8 cellular contexts compared by ENCODE assay signal in the genomic region with DNA sequence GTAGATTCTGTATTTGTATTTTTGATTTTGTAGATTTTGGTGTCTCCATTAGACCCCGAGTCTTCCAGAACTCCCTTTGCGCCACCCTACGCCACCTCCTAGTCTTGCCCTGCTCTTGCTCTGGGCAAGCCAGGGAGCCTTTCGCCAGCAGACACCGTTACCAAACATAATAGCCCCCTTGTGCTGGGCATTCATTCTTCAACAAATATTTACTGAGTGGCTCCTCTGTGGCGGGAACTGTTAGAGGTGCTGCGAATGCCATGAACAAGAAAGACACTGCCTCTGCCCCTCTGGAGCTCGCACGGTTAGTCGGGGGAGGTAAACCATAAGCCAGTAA. TPM values are rescaled to one million over a fixed set of nuclear protein-coding genes. Genes with fewer than 3 reads are reported as not detected.
DNase-seq lines count a peak whose midpoint lies in the region; ATAC-seq and TF ChIP-seq lines count a peak whose summit lies in the region.

No MANE protein-coding gene starts in this region.

- no peaks in the 10 kb centered on the region for H3K9me2 ChIP-seq in PC-3 (replicated peaks; ENCODE audit: low read length)

- BruUV-seq in PC-3 (replicated peaks; lab: Mats Ljungman, UMichigan): TSS peak; percentile 92

- H3K9ac ChIP-seq in PC-3 (ENCODE audit: low read length): peak overlapping the region; percentile 52

- H3F3A ChIP-seq in PC-3 (ENCODE audit: low read length, unreplicated experiment): no peaks in the 10 kb centered on the region

- POLR2A ChIA-PET in PC-3 (lab: Charles Lee; ENCODE audit: unreplicated experiment) (no interaction called here), GM10248 (lab: Yijun Ruan, JAX) (no interaction called here)

- H3K27me3 ChIP-seq in PC-3 (ENCODE audit: low read length): no peaks in the 10 kb centered on the region
- H3K27me3 ChIP-seq in osteoblast (ENCODE audit: insufficient read depth, low read length): peaks cover 20% of the 10 kb centered on the region

- H3K27ac ChIP-seq in PC-3 (ENCODE audit: low read length) (no peak overlapping the region), osteoblast (ENCODE audit: low read depth, low read length) (peak overlapping the region; percentile 13)

- H3K79me2 ChIP-seq in PC-3 (ENCODE audit: low read length) (peaks cover 25% of the 10 kb centered on the region), osteoblast (ENCODE audit: insufficient read depth, low read length) (peaks cover 21% of the 10 kb centered on the region)

- intact Hi-C loops in activated CD4-positive, alpha-beta T cell treated with anti-CD3 and anti-CD28 coated beads, Interleukin-2, amount 10 ng/mL, durations not matched to agents 24 days and 14 days (cut with micrococcal nuclease): no loop called here
- intact Hi-C loops in PC-3 (cut with micrococcal nuclease): no loop called here

- CTCF ChIA-PET in PC-3 (lab: Charles Lee): interaction anchor here (0.9 kb wide), 1 partner anchor 26 kb away, joined by 3 read pairs; no protein-coding TSS in a partner anchor
- CTCF ChIA-PET in GM10248 (lab: Yijun Ruan, JAX): interaction anchor here (0.6 to 7.1 kb wide), 9 partner anchors 19 to 261 kb away, joined by 3 to 66 read pairs (median 5); a partner anchor contains a TSS

- H3K4me3 Mint-ChIP-seq in activated CD4-positive, alpha-beta T cell treated with anti-CD3 and anti-CD28 coated beads, Interleukin-2, amount 10 ng/mL, durations not matched to agents 24 days and 14 days: peak overlapping the region; percentile 85

- peak overlapping the region; percentile 89 for H3K4me3 ChIP-seq in PC-3 (ENCODE audit: low read length)
- peak overlapping the region; percentile 71 for H3K4me3 ChIP-seq in epithelial cell of esophagus (ENCODE audit: low read length)
- peak overlapping the region; percentile 89 for H3K4me3 ChIP-seq in osteoblast (ENCODE audit: insufficient read depth, low read length)

- peak overlapping the region; percentile 81 for H2AFZ ChIP-seq in PC-3 (ENCODE audit: low read length)
- peak overlapping the region; percentile 94 for H2AFZ ChIP-seq in osteoblast (ENCODE audit: low read length)

- H3K9me3 ChIP-seq in PC-3 (ENCODE audit: low read length) (no peaks in the 10 kb centered on the region), osteoblast (ENCODE audit: low read depth, low read length) (no peaks in the 10 kb centered on the region)

- H3K4me2 ChIP-seq in PC-3 (ENCODE audit: low read length): peak overlapping the region; percentile 84
- H3K4me2 ChIP-seq in osteoblast (ENCODE audit: insufficient read depth, low read length): peak overlapping the region; percentile 89

- H3K9me3 Mint-ChIP-seq in activated CD4-positive, alpha-beta T cell treated with anti-CD3 and anti-CD28 coated beads, Interleukin-2, amount 10 ng/mL, durations not matched to agents 24 days and 14 days: no peaks in the 10 kb centered on the region

- H3K4me1 ChIP-seq in PC-3 (ENCODE audit: insufficient read depth, low read length): peaks cover 16% of the 10 kb centered on the region
- H3K4me1 ChIP-seq in osteoblast (ENCODE audit: insufficient read depth, low read length): peaks cover 7% of the 10 kb centered on the region

- peak overlapping the region; percentile 90 for H3K27ac Mint-ChIP-seq in activated CD4-positive, alpha-beta T cell treated with anti-CD3 and anti-CD28 coated beads, Interleukin-2, amount 10 ng/mL, durations not matched to agents 24 days and 14 days

- H3K4me1 Mint-ChIP-seq in activated CD4-positive, alpha-beta T cell treated with anti-CD3 and anti-CD28 coated beads, Interleukin-2, amount 10 ng/mL, durations not matched to agents 24 days and 14 days: peaks cover 14% of the 10 kb centered on the region

- peak; percentile 1 for ATAC-seq in PC-3
- ATAC-seq in GM18519 (IDR thresholded peaks at IDR 0.05; ENCODE audit: low FRiP score, unreplicated experiment): no peak
- no peak for ATAC-seq in omental fat pad (ENCODE audit: low FRiP score)

- H3K27me3 Mint-ChIP-seq in activated CD4-positive, alpha-beta T cell treated with anti-CD3 and anti-CD28 coated beads, Interleukin-2, amount 10 ng/mL, durations not matched to agents 24 days and 14 days: peaks cover 31% of the 10 kb centered on the region

- H4K20me1 ChIP-seq in PC-3 (ENCODE audit: low read length): no peaks in the 10 kb centered on the region
- peaks cover 2% of the 10 kb centered on the region for H4K20me1 ChIP-seq in osteoblast (ENCODE audit: insufficient read depth, low read length)

- DNase-seq in activated CD4-positive, alpha-beta T cell treated with anti-CD3 and anti-CD28 coated beads, Interleukin-2, amount 10 ng/mL, durations not matched to agents 24 days and 14 days: no peak
- no peak for DNase-seq in activated CD4-positive, alpha-beta T cell treated with anti-CD3 and anti-CD28 coated beads for 1 hour
- DNase-seq in PC-3: no peak
- no peak for DNase-seq in epithelial cell of esophagus (ENCODE audit: low read depth)
- no peak for DNase-seq in osteoblast (ENCODE audit: insufficient read length, low spot score, missing footprints)
- no peak for DNase-seq in omental fat pad (ENCODE audit: low spot score)
- no peak for DNase-seq in GM10248 (ENCODE audit: extremely low spot score)

- H3K36me3 ChIP-seq in PC-3 (ENCODE audit: low read depth, low read length): no peaks in the 10 kb centered on the region
- H3K36me3 ChIP-seq in osteoblast (ENCODE audit: insufficient read depth, low read length): no peaks in the 10 kb centered on the region

- peaks cover 1% of the 10 kb centered on the region for H3K36me3 Mint-ChIP-seq in activated CD4-positive, alpha-beta T cell treated with anti-CD3 and anti-CD28 coated beads, Interleukin-2, amount 10 ng/mL, durations not matched to agents 24 days and 14 days (ENCODE audit: low read depth)

- TF ChIP-seq CTCF in PC-3 (conservative IDR thresholded peaks at IDR 0.05; ENCODE audit: low read depth, low read length): no peak
- TF ChIP-seq CTCF in epithelial cell of esophagus (IDR thresholded peaks at IDR 0.05; ENCODE audit: insufficient read depth, low read depth, low read length, missing control alignments): no peak
- no peak for TF ChIP-seq CTCF in osteoblast (IDR thresholded peaks at IDR 0.05; ENCODE audit: extremely low read depth, low read depth, low read length)
- TF ChIP-seq CTCF in omental fat pad (IDR thresholded peaks at IDR 0.05): no peak
- TF ChIP-seq CTCF in GM10248 (IDR thresholded peaks at IDR 0.05; ENCODE audit: control extremely low read depth, extremely low read depth, low read depth, missing control alignments): no peak

RNA-seq across cellular contexts. Expression of a gene that starts 0.8 kb away (rescaled TPM):
- total RNA-seq in activated CD4-positive, alpha-beta T cell treated with anti-CD3 and anti-CD28 coated beads, Interleukin-2, amount 10 ng/mL, durations not matched to agents 24 days and 14 days: 15.7 and 16.0 TPM in 2 replicates
- total RNA-seq in PC-3 (2014; rRNA removed) (19.4 and 22.0 TPM in 2 replicates), osteoblast (15.3 and 15.6 TPM in 2 replicates), omental fat pad (100 to 1,000 TPM in 3 of 4 donors, 10 to 100 TPM in 1; 57.5 to 138 (median 105) TPM)

RNA-seq across cellular contexts. Expression of a gene that starts 52.3 kb away (rescaled TPM):
- total RNA-seq in activated CD4-positive, alpha-beta T cell treated with anti-CD3 and anti-CD28 coated beads, Interleukin-2, amount 10 ng/mL, durations not matched to agents 24 days and 14 days: 32.0 and 32.7 TPM in 2 replicates
- total RNA-seq in PC-3 (2014; rRNA removed): 4.0 and 5.1 TPM in 2 replicates
- 7.7 and 9.8 TPM in 2 replicates for total RNA-seq in osteoblast
- 1 to 10 TPM; 4.0 to 6.6 (median 4.7) TPM for total RNA-seq in omental fat pad
